8 cellular contexts compared by ENCODE assay signal in genomic region chr10:101214446-101215396, GRCh38. TPM values are rescaled to one million over a fixed set of nuclear protein-coding genes. Genes with fewer than 3 reads are reported as not detected.
A peak's percentile ranks its signal among the peaks of the same experiment; 100 is the strongest.
DNase-seq lines count a peak whose midpoint lies in the region; ATAC-seq, FAIRE-seq and TF ChIP-seq lines count a peak whose summit lies in the region.

No MANE protein-coding gene starts in this region.

- peak; percentile 78 for DNase-seq in AG08396 (ENCODE audit: low spot score)
- peak; percentile 82 for DNase-seq in NCI-H128 (lab: John Stamatoyannopoulos, UW; ENCODE audit: unreplicated experiment)
- DNase-seq in WERI-Rb-1 = peak; percentile 87
- DNase-seq in MCF 10A (ENCODE audit: unreplicated experiment) = peak; percentile 68
- no peak for DNase-seq in kidney
- peak; percentile 62 to 82 for DNase-seq in stimulated activated CD4-positive, alpha-beta T cell treated with anti-CD3 and anti-CD28 coated beads, Interleukin-4, amount 100 ng/mL, for 4 hours

- peaks cover 5% of the 10 kb centered on the region for H3K27me3 ChIP-seq in WERI-Rb-1 (ENCODE audit: insufficient read depth, low read depth, severe bottlenecking)

- peaks cover 4% of the 10 kb centered on the region for H3K4me1 Mint-ChIP-seq in MCF 10A (ENCODE audit: insufficient read depth, unreplicated experiment)

- no peaks in the 10 kb centered on the region for H3K36me3 ChIP-seq in WERI-Rb-1
- H3K36me3 ChIP-seq in kidney (ENCODE audit: control insufficient read depth in 1 of 2, insufficient read depth in 2 of 2, low read length in 2 of 2) = no peaks in the 10 kb centered on the region

- TF ChIP-seq CTCF in WERI-Rb-1 (IDR thresholded peaks at IDR 0.05; ENCODE audit: low read depth, low read length) = peak; percentile 93
- TF ChIP-seq CTCF in MCF 10A (IDR thresholded peaks at IDR 0.05; ENCODE audit: unreplicated experiment) = peak; percentile 95
- peak; percentile 68 for TF ChIP-seq CTCF in kidney (IDR thresholded peaks at IDR 0.05; ENCODE audit: borderline replicate concordance, extremely low read depth, insufficient read depth)

- intact Hi-C loops in MCF 10A (cut with micrococcal nuclease) (loop anchor here (1.0 kb wide), 1 partner anchor 228 kb away; no protein-coding TSS in a partner anchor), kidney (cut with DNase I) (loop anchor here (10.0 kb wide), 1 partner anchor 350 kb away; no protein-coding TSS in a partner anchor)

- CTCF ChIA-PET in MCF 10A (lab: Yijun Ruan, JAX) = interaction anchor here (0.6 to 5.5 kb wide), 110 partner anchors 9 to 1016 kb away, joined by 3 to 183 read pairs (median 5); partner anchors contain the start of genes BTRC, DPCD, LBX1 and NPM3

- peak overlapping the region; percentile 52 for H3K4me3 ChIP-seq in WERI-Rb-1 (ENCODE audit: low read depth, low read length)
- H3K4me3 ChIP-seq in kidney (ENCODE audit: low read length in 2 of 2) = no peak overlapping the region

- no peak overlapping the region for H3K27ac Mint-ChIP-seq in MCF 10A (ENCODE audit: low read depth, unreplicated experiment)

- peak overlapping the region; percentile 75 for H3K4me3 Mint-ChIP-seq in MCF 10A (ENCODE audit: unreplicated experiment)

- ATAC-seq in GM18909 (IDR thresholded peaks at IDR 0.05; ENCODE audit: poor library complexity, unreplicated experiment) (peak; percentile 51), HG02798 (IDR thresholded peaks at IDR 0.05; ENCODE audit: poor library complexity, unreplicated experiment) (no peak)

- BruUV-seq in MCF 10A (replicated peaks; lab: Mats Ljungman, UMichigan) = no TSS peak

- POLR2A ChIA-PET in MCF 10A (lab: Yijun Ruan, JAX) = interaction anchor here (0.6 to 2.2 kb wide), 7 partner anchors 59 to 395 kb away, joined by 3 to 15 read pairs (median 3); no protein-coding TSS in a partner anchor

- no peak overlapping the region for H3K27ac ChIP-seq in WERI-Rb-1
- H3K27ac ChIP-seq in kidney (ENCODE audit: low read depth in 2 of 2, low read length in 2 of 2) = no peak overlapping the region

- H3K9me3 ChIP-seq in WERI-Rb-1 (ENCODE audit: severe bottlenecking) = no peaks in the 10 kb centered on the region
- no peaks in the 10 kb centered on the region for H3K9me3 ChIP-seq in kidney (ENCODE audit: control insufficient read depth in 1 of 2, low read length in 2 of 2)

- peaks cover 0 to 9% of the 10 kb centered on the region in 2 donors for H3K4me1 ChIP-seq in kidney (ENCODE audit: control insufficient read depth in 1 of 2, insufficient read depth in 1 of 2, low read depth in 1 of 2, low read length in 2 of 2)

- no peaks in the 10 kb centered on the region for H3K9me3 Mint-ChIP-seq in MCF 10A (ENCODE audit: unreplicated experiment)

- H3K36me3 Mint-ChIP-seq in MCF 10A (ENCODE audit: insufficient read depth, unreplicated experiment) = no peaks in the 10 kb centered on the region

- no peak overlapping the region for H3K9ac ChIP-seq in kidney (ENCODE audit: low read length in 2 of 2)

- no peak for FAIRE-seq in kidney (lab: Jason Lieb, UNC)

- peaks cover 49% of the 10 kb centered on the region for H3K27me3 Mint-ChIP-seq in MCF 10A (ENCODE audit: insufficient read depth, unreplicated experiment)

RNA-seq across cellular contexts. Expression of gene LBX1, which starts 14.5 kb away (rescaled TPM):
- not detected in 2 replicates for total RNA-seq in MCF 10A (2022)
- total RNA-seq in kidney = not detected
- polyA plus RNA-seq in kidney (ENCODE audit: insufficient read depth, low read depth, low replicate concordance) = not detected
